Comparison of ENCODE assay signal across 26 cellular contexts in the genomic region with DNA sequence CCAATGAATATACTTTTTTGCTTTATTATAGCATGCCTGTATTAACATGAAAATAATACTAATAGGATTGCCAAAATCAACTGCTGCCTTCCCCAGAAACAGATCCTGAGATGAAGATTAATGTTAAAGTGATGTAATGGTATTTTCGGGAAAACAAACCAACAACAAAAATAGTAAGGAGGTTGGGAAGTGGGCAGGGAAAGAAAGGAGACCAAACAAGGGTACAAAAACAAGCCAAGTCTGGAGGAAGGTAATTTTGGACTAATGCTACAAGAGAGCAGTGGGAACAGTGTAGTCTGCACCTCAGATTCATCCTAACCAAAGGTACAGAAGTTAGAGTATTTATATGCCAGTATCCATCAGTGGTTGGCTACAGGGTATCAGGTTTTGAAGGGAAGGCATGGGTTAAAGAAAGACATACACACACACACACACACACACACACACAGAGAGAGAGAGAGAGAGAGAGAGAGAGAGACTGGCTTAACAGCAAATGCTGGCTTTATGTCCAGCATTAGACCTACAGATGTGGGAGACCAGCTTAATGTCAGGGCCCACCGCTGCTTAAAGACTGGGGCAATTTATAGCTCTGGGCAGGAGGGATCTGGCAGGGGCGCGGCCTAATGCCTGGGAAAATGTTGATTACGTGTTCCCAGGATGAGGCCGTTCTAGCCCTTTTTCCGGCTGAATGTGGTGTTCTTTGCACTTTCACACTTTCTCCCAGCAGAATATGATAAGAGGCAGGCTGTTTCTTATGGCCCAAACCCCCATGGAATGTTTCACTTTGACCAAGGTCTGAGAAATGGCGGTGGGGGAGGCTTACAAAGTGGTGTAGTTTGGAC. TPM values are rescaled to one million over a fixed set of nuclear protein-coding genes. Genes with fewer than 3 reads are reported as not detected.
DNase-seq lines count a peak whose midpoint lies in the region; TF ChIP-seq lines count a peak whose summit lies in the region.
"Had no signal": no experiment of that assay in that cellular context is flagged by ENCODE, and none has a peak within 500 bp of the region (broad histone marks: within the 10 kb centered on the region; RNA-seq: fewer than 3 reads in every experiment).

No MANE protein-coding gene starts in this region.

- H3K27ac ChIP-seq in WERI-Rb-1 (no peak overlapping the region), dorsolateral prefrontal cortex (no peak overlapping the region)
- H3K27ac ChIP-seq: BLaER1 treated with 17β-estradiol and CSF1 and Interleukin-3, amounts not matched to agents 10 nM and 100 nM; body of pancreas; stomach had no signal

- H3K4me3 Mint-ChIP-seq in glutamatergic neuron (ENCODE audit: unreplicated experiment): no peak overlapping the region
- no peak overlapping the region for H3K4me3 Mint-ChIP-seq in neural crest cell
- H3K4me3 Mint-ChIP-seq: activated CD4-positive, alpha-beta memory T cell treated with anti-CD3 and anti-CD28 coated beads for 36 hours; activated naive CD8-positive, alpha-beta T cell treated with anti-CD3 and anti-CD28 coated beads for 36 hours had no signal

- no peaks in the 10 kb centered on the region for H3K36me3 ChIP-seq in WERI-Rb-1
- H3K36me3 ChIP-seq: BLaER1 treated with 17β-estradiol and CSF1 and Interleukin-3, amounts not matched to agents 10 nM and 100 nM; stomach had no signal

- TF ChIP-seq CTCF in WERI-Rb-1 (IDR thresholded peaks at IDR 0.05; ENCODE audit: low read depth, low read length) (no peak), glutamatergic neuron (IDR thresholded peaks at IDR 0.05; ENCODE audit: partially characterized antibody, unreplicated experiment) (no peak), neural crest cell (conservative IDR thresholded peaks at IDR 0.05) (no peak), dorsolateral prefrontal cortex (IDR thresholded peaks at IDR 0.05 in 54 of 56, conservative IDR thresholded peaks at IDR 0.05 in 2 of 56; ENCODE audit: low read depth in 1 of 56, partially characterized antibody in 56 of 56) (no peak)

- peaks cover 24% of the 10 kb centered on the region for H3K4me1 Mint-ChIP-seq in glutamatergic neuron (ENCODE audit: low read depth, unreplicated experiment)
- no peaks in the 10 kb centered on the region for H3K4me1 Mint-ChIP-seq in neural crest cell
- H3K4me1 Mint-ChIP-seq: activated naive CD8-positive, alpha-beta T cell treated with anti-CD3 and anti-CD28 coated beads for 36 hours had no signal

- no peak overlapping the region for H3K4me3 ChIP-seq in WERI-Rb-1 (ENCODE audit: low read depth, low read length)
- no peak overlapping the region for H3K4me3 ChIP-seq in dorsolateral prefrontal cortex
- H3K4me3 ChIP-seq: BLaER1 treated with 17β-estradiol and CSF1 and Interleukin-3, amounts not matched to agents 10 nM and 100 nM; body of pancreas; lung; stomach had no signal

- DNase-seq in ELF-1 (ENCODE audit: low read depth, low spot score) (peak; percentile 54), WERI-Rb-1 (peak; percentile 43), glutamatergic neuron (peak; percentile 15), neural crest cell (ENCODE audit: low read depth, low spot score) (no peak), NCI-H128 (lab: John Stamatoyannopoulos, UW; ENCODE audit: unreplicated experiment) (no peak), NCI-H69 (lab: John Stamatoyannopoulos, UW) (no peak), ureter (ENCODE audit: low spot score) (no peak), dorsolateral prefrontal cortex (no peak)
- DNase-seq: ACHN; activated CD4-positive, alpha-beta memory T cell treated with anti-CD3 and anti-CD28 coated beads for 36 hours; activated CD4-positive, CD25-positive, alpha-beta regulatory T cell; activated naive CD8-positive, alpha-beta T cell treated with anti-CD3 and anti-CD28 coated beads for 36 hours; body of pancreas; Calu3; GOT3; NCI-H2171; NCI-H524 treated with DMSO at 0.1 percent for 48 hours; nucleus accumbens; stomach; T1000; trophoblast cell had no signal

- no peaks in the 10 kb centered on the region for H3K27me3 Mint-ChIP-seq in glutamatergic neuron (ENCODE audit: unreplicated experiment)
- no peaks in the 10 kb centered on the region for H3K27me3 Mint-ChIP-seq in neural crest cell (ENCODE audit: low read depth)

- H3K36me3 Mint-ChIP-seq in glutamatergic neuron (ENCODE audit: unreplicated experiment) (no peaks in the 10 kb centered on the region), neural crest cell (ENCODE audit: low read depth) (no peaks in the 10 kb centered on the region)
- H3K36me3 Mint-ChIP-seq: activated CD4-positive, alpha-beta memory T cell treated with anti-CD3 and anti-CD28 coated beads for 36 hours; activated naive CD8-positive, alpha-beta T cell treated with anti-CD3 and anti-CD28 coated beads for 36 hours had no signal

- peaks cover 2% of the 10 kb centered on the region for H3K9me3 ChIP-seq in WERI-Rb-1 (ENCODE audit: severe bottlenecking)
- H3K9me3 ChIP-seq: BLaER1 treated with 17β-estradiol and CSF1 and Interleukin-3, amounts not matched to agents 10 nM and 100 nM; body of pancreas; stomach had no signal

- H3K27ac Mint-ChIP-seq in glutamatergic neuron (ENCODE audit: unreplicated experiment) (no peak overlapping the region), neural crest cell (ENCODE audit: unreplicated experiment) (peak overlapping the region; percentile 92)
- H3K27ac Mint-ChIP-seq: activated CD4-positive, alpha-beta memory T cell treated with anti-CD3 and anti-CD28 coated beads for 36 hours; activated naive CD8-positive, alpha-beta T cell treated with anti-CD3 and anti-CD28 coated beads for 36 hours had no signal

- no peaks in the 10 kb centered on the region for H3K27me3 ChIP-seq in WERI-Rb-1 (ENCODE audit: insufficient read depth, low read depth, severe bottlenecking)
- H3K27me3 ChIP-seq in dorsolateral prefrontal cortex: peaks cover 0 to 18% (median 0%) of the 10 kb centered on the region in 45 donors
- H3K27me3 ChIP-seq: BLaER1 treated with 17β-estradiol and CSF1 and Interleukin-3, amounts not matched to agents 10 nM and 100 nM; body of pancreas had no signal

- intact Hi-C loops in dorsolateral prefrontal cortex (cut with DNase I): no loop called here

- H3K9me3 Mint-ChIP-seq in glutamatergic neuron (ENCODE audit: unreplicated experiment): peaks cover 5% of the 10 kb centered on the region
- no peaks in the 10 kb centered on the region for H3K9me3 Mint-ChIP-seq in neural crest cell
- H3K9me3 Mint-ChIP-seq: activated CD4-positive, alpha-beta memory T cell treated with anti-CD3 and anti-CD28 coated beads for 36 hours; activated naive CD8-positive, alpha-beta T cell treated with anti-CD3 and anti-CD28 coated beads for 36 hours had no signal

RNA-seq across cellular contexts. Expression of a gene that starts 3.8 kb away (rescaled TPM):
- total RNA-seq in glutamatergic neuron (ENCODE audit: unreplicated experiment): not detected
- not detected in 2 replicates for total RNA-seq in neural crest cell
- total RNA-seq in ureter: not detected
- total RNA-seq in dorsolateral prefrontal cortex: not detected
- total RNA-seq: activated CD4-positive, alpha-beta memory T cell treated with anti-CD3 and anti-CD28 coated beads for 36 hours; activated naive CD8-positive, alpha-beta T cell treated with anti-CD3 and anti-CD28 coated beads for 36 hours; body of pancreas; Calu3; fibroblast of lung; lung; MCF 10A; myocyte; stomach had no signal

RNA-seq across cellular contexts. Expression of a gene that starts 38.4 kb away (rescaled TPM):
- total RNA-seq in glutamatergic neuron (ENCODE audit: unreplicated experiment): not detected
- not detected in 2 replicates for total RNA-seq in neural crest cell
- not detected for total RNA-seq in ureter
- total RNA-seq in dorsolateral prefrontal cortex: under 1 TPM in 3 of 120 experiments, not detected in 117; 0.40 to 0.67 (median 0.63) TPM
- total RNA-seq: activated naive CD8-positive, alpha-beta T cell treated with anti-CD3 and anti-CD28 coated beads for 36 hours; body of pancreas; Calu3; fibroblast of lung; lung; MCF 10A; myocyte; stomach had no signal

Comparison
In these comparisons a context has a peak if more than half of its experiments do, and no peak if none do; other contexts are left out.
1. DNase-seq: peak in ELF-1 (single experiment), WERI-Rb-1 (single experiment) and glutamatergic neuron (single experiment); none in neural crest cell (single experiment), NCI-H128 (single experiment), NCI-H69 (single experiment), ureter (single experiment) and dorsolateral prefrontal cortex (0 of 10).